Comparison of ENCODE assay signal across 8 cellular contexts in genomic region chr7:66204822-66205735, GRCh38. TPM values are rescaled to one million over a fixed set of nuclear protein-coding genes. Genes with fewer than 3 reads are reported as not detected.
A peak's percentile ranks its signal among the peaks of the same experiment; 100 is the strongest.
DNase-seq lines count a peak whose midpoint lies in the region; ATAC-seq, FAIRE-seq and TF ChIP-seq lines count a peak whose summit lies in the region.

TPST1 (plus strand) TSS chr7:66205334; CDS start chr7:66240426, 35,092 bp downstream.

- H3K27ac ChIP-seq in HUES64 (ENCODE audit: low read depth, low read length) (peak within 1 kb of the TSS; percentile 49; the same call in 1 of the 2 replicates), OCI-LY3 (ENCODE audit: low read length) (no peak within 1 kb of the TSS)

- H3K4me3 ChIP-seq in HUES64 (ENCODE audit: low read length) (peak within 1 kb of the TSS; percentile 88), OCI-LY3 (ENCODE audit: low read length) (peak within 1 kb of the TSS; percentile 96), epithelial cell of proximal tubule (ENCODE audit: low read depth, low read length) (peak within 1 kb of the TSS; percentile 94)

- DNase-seq in D721Med (ENCODE audit: insufficient read length, low spot score) (peak; percentile 86), epithelial cell of proximal tubule (ENCODE audit: low read depth) (no peak), mucosa of gallbladder (ENCODE audit: low spot score) (peak; percentile 89)
- peak; percentile 86 for DNase-seq in activated T-cell treated with anti-CD3 and anti-CD28 coated beads, Interleukin-2, amount 50 U/mL, for 1 hour
- DNase-seq in stimulated activated CD8-positive, alpha-beta memory T cell treated with anti-CD3 and anti-CD28 coated beads, Interleukin-4, amount 100 ng/mL, for 24 hours (ENCODE audit: low read depth), result peak; percentile 73

- TF ChIP-seq CTCF in D721Med (IDR thresholded peaks at IDR 0.05; ENCODE audit: insufficient read depth, missing control alignments) (peak; percentile 37), OCI-LY3 (IDR thresholded peaks at IDR 0.05; ENCODE audit: low read depth, low read length) (peak; percentile 37), epithelial cell of proximal tubule (conservative IDR thresholded peaks at IDR 0.05; ENCODE audit: low read depth, low read length) (peak; percentile 41)

- H4K20me1 ChIP-seq in OCI-LY3 (ENCODE audit: insufficient read depth, low read length), result no peaks in the 10 kb centered on the region

- H3K9ac ChIP-seq in HUES64 (ENCODE audit: low read depth, low read length), result peak within 1 kb of the TSS; percentile 77
- H3K9ac ChIP-seq in OCI-LY3 (ENCODE audit: low read length), result peak within 1 kb of the TSS; percentile 69

- H3K79me2 ChIP-seq in OCI-LY3 (ENCODE audit: low read length), result no peaks in the 10 kb centered on the region

- H3K4me2 ChIP-seq in OCI-LY3 (ENCODE audit: low read length), result peak within 1 kb of the TSS; percentile 96

- peaks cover 8% of the 10 kb centered on the region for H3K4me1 ChIP-seq in HUES64 (ENCODE audit: insufficient read depth, low read length)
- H3K4me1 ChIP-seq in OCI-LY3 (ENCODE audit: low read length), result peaks cover 5% of the 10 kb centered on the region; the same call in 1 of the 2 replicates

- H3K36me3 ChIP-seq in HUES64 (ENCODE audit: insufficient read depth, low read length), result no peaks in the 10 kb centered on the region
- H3K36me3 ChIP-seq in OCI-LY3 (replicated peaks; ENCODE audit: low read depth, low read length), result no peaks in the 10 kb centered on the region

- H3K27me3 ChIP-seq in HUES64 (ENCODE audit: insufficient read depth, low read length) (no peaks in the 10 kb centered on the region; the same call in 1 of the 2 replicates), OCI-LY3 (ENCODE audit: low read depth, low read length) (0 out of 2 replicates have a peak, but pooled peaks cover 10% of the 10 kb centered on the region)

- ATAC-seq in GM21447 (IDR thresholded peaks at IDR 0.05; ENCODE audit: unreplicated experiment), result peak; percentile 96

- FAIRE-seq in D721Med (lab: Jason Lieb, UNC), result no peak

- H3K9me3 ChIP-seq in HUES64 (ENCODE audit: insufficient read depth, low read depth, low read length) (no peaks in the 10 kb centered on the region), OCI-LY3 (ENCODE audit: insufficient read depth, low read length) (no peaks in the 10 kb centered on the region)

- under 1% methylated on average over 89 of the region's 89 CpGs for WGBS in HUES64

- peak within 1 kb of the TSS; percentile 84 for H2AFZ ChIP-seq in OCI-LY3 (ENCODE audit: low read depth, low read length)

RNA-seq across cellular contexts. Expression of gene TPST1, which starts in this region (rescaled TPM):
- polyA plus RNA-seq in HUES64 (2013, experiment 1 of 2), result 11.5 TPM
- 11.3 TPM for polyA plus RNA-seq in HUES64 (2013, experiment 2 of 2)
- total RNA-seq in epithelial cell of proximal tubule (16.7 and 18.7 TPM in 2 replicates), mucosa of gallbladder (20.9 TPM)
